18 cellular contexts compared by ENCODE assay signal in genomic region chr1:30768830-30769718, GRCh38. TPM values are rescaled to one million over a fixed set of nuclear protein-coding genes. Genes with fewer than 3 reads are reported as not detected.
DNase-seq lines count a peak whose midpoint lies in the region; ATAC-seq and TF ChIP-seq lines count a peak whose summit lies in the region.
"Had no signal": no experiment of that assay in that cellular context is flagged by ENCODE, and none has a peak within 500 bp of the region (broad histone marks: within the 10 kb centered on the region; RNA-seq: fewer than 3 reads in every experiment).

No MANE protein-coding gene starts in this region.

- no peak overlapping the region for H2AFZ ChIP-seq in SK-N-SH (ENCODE audit: low read depth)

- H3F3A ChIP-seq in SK-N-SH (replicated peaks; ENCODE audit: insufficient read depth), result no peaks in the 10 kb centered on the region

- no peaks in the 10 kb centered on the region for H3K9me2 ChIP-seq in SK-N-SH

- H3K4me3 ChIP-seq in SK-N-SH (ENCODE audit: low read depth in 2 of 2, low read length in 1 of 2) (no peak overlapping the region), fibroblast of villous mesenchyme (ENCODE audit: low read depth, low read length) (no peak overlapping the region)

- TF ChIP-seq EP300 in SK-N-SH (IDR thresholded peaks at IDR 0.05; ENCODE audit: borderline replicate concordance in 1 of 2, low read depth in 1 of 2, low read length in 1 of 2), result no peak

- H3K27ac Mint-ChIP-seq in progenitor cell of endocrine pancreas, result peak overlapping the region; percentile 11
- H3K27ac Mint-ChIP-seq: IgD-negative memory B cell had no signal

- H3K4me1 Mint-ChIP-seq in progenitor cell of endocrine pancreas (ENCODE audit: low read depth), result no peaks in the 10 kb centered on the region

- no peak for ATAC-seq in SK-N-SH treated with all-trans-retinoic acid at 6 μM for 48 hours
- ATAC-seq: left colon had no signal

- 86% methylated on average over 19 of the region's 20 CpGs for WGBS in SK-N-SH (ENCODE audit: low lambda C conversion rate)

- TF ChIP-seq RAD21 in SK-N-SH (IDR thresholded peaks at IDR 0.05; ENCODE audit: low read length), result no peak

- TF ChIP-seq CTCF in SK-N-SH (IDR thresholded peaks at IDR 0.05), result no peak
- TF ChIP-seq CTCF in fibroblast of villous mesenchyme (IDR thresholded peaks at IDR 0.05; ENCODE audit: insufficient read depth, low read depth, low read length), result no peak
- TF ChIP-seq CTCF in progenitor cell of endocrine pancreas (IDR thresholded peaks at IDR 0.05; ENCODE audit: unreplicated experiment), result no peak

- no peak overlapping the region for H3K4me2 ChIP-seq in SK-N-SH

- H3K4me1 ChIP-seq in SK-N-SH (ENCODE audit: control insufficient read depth in 1 of 2, insufficient read depth in 2 of 2, low read depth in 1 of 2, low read length in 1 of 2), result peaks cover 0 to 6% of the 10 kb centered on the region in 2 experiments; a peak in 1 of 4 replicates

- H3K27me3 Mint-ChIP-seq in progenitor cell of endocrine pancreas, result peaks cover 39% of the 10 kb centered on the region
- H3K27me3 Mint-ChIP-seq: central memory CD8-positive, alpha-beta T cell; IgD-negative memory B cell; natural killer cell treated with Interleukin-12 subunit alpha and Interleukin-12 subunit beta and Interleukin-15 and Interleukin-18, amount 100 ng/mL, for 72 hours had no signal

- no peaks in the 10 kb centered on the region for H4K20me1 ChIP-seq in SK-N-SH (ENCODE audit: insufficient read depth)

- POLR2A ChIA-PET in SK-N-SH (lab: Yijun Ruan, JAX), result interaction anchor here (1.1 kb wide), 1 partner anchor 15 kb away, joined by 3 read pairs; no protein-coding TSS in a partner anchor

- no peaks in the 10 kb centered on the region for H3K27me3 ChIP-seq in SK-N-SH (ENCODE audit: insufficient read depth)

- no peak overlapping the region for H3K9ac ChIP-seq in SK-N-SH

- CTCF ChIA-PET in SK-N-SH (lab: Yijun Ruan, JAX), result interaction anchor here (0.7 to 2.1 kb wide), 4 partner anchors 11 to 50 kb away, joined by 3 to 14 read pairs (median 10); no protein-coding TSS in a partner anchor

- H3K9me3 Mint-ChIP-seq in progenitor cell of endocrine pancreas (ENCODE audit: low read depth), result no peaks in the 10 kb centered on the region
- H3K9me3 Mint-ChIP-seq: central memory CD8-positive, alpha-beta T cell; IgD-negative memory B cell; natural killer cell treated with Interleukin-12 subunit alpha and Interleukin-12 subunit beta and Interleukin-15 and Interleukin-18, amount 100 ng/mL, for 72 hours had no signal

- no peaks in the 10 kb centered on the region for H3K79me2 ChIP-seq in SK-N-SH (ENCODE audit: insufficient read depth)

- DNase-seq in SK-N-SH (peak; percentile 75), OCI-M1 (lab: John Stamatoyannopoulos, UW) (peak; percentile 99), fibroblast of villous mesenchyme (ENCODE audit: low read depth) (peak; percentile 77), progenitor cell of endocrine pancreas (ENCODE audit: low spot score, unreplicated experiment) (no peak), superior temporal gyrus (ENCODE audit: extremely low spot score) (no peak), D341Med (ENCODE audit: low spot score) (no peak), putamen (ENCODE audit: low spot score) (no peak)
- DNase-seq: 8988T; activated naive CD4-positive, alpha-beta T cell treated with Interleukin-2 at 50 U/mL for 16 hours; head of caudate nucleus; left colon; NCI-H1694; T1000 had no signal

- H3K9me3 ChIP-seq in SK-N-SH, result no peaks in the 10 kb centered on the region

- no peaks in the 10 kb centered on the region for H3K36me3 Mint-ChIP-seq in progenitor cell of endocrine pancreas (ENCODE audit: insufficient read depth)
- H3K36me3 Mint-ChIP-seq: IgD-negative memory B cell; natural killer cell treated with Interleukin-12 subunit alpha and Interleukin-12 subunit beta and Interleukin-15 and Interleukin-18, amount 100 ng/mL, for 72 hours had no signal

- no peaks in the 10 kb centered on the region for H3K36me3 ChIP-seq in SK-N-SH (replicated peaks in 1 of 2; ENCODE audit: control insufficient read depth in 1 of 2, insufficient read depth in 2 of 2, low read length in 1 of 2)

- no peak overlapping the region; a peak in 1 of 4 replicates for H3K27ac ChIP-seq in SK-N-SH (ENCODE audit: low read depth in 2 of 2, low read length in 1 of 2)

- no peak overlapping the region for H3K4me3 Mint-ChIP-seq in progenitor cell of endocrine pancreas (ENCODE audit: low read depth)
- H3K4me3 Mint-ChIP-seq: central memory CD8-positive, alpha-beta T cell; IgD-negative memory B cell; natural killer cell treated with Interleukin-12 subunit alpha and Interleukin-12 subunit beta and Interleukin-15 and Interleukin-18, amount 100 ng/mL, for 72 hours had no signal

TF ChIP-seq in SK-N-SH, 30 proteins besides CTCF, POLR2A, EP300 and RAD21:
- TF ChIP-seq YY1 (IDR thresholded peaks at IDR 0.05; ENCODE audit: low read depth), result no peak
- TF ChIP-seq GATA2 (CRISPR knock-in tag; IDR thresholded peaks at IDR 0.05), result peak; percentile 27; the same call in 1 of the 2 replicates
TF ChIP-seq in SK-N-SH: peak in this region for 1.

TF ChIP-seq in SK-N-SH treated with all-trans-retinoic acid at 6 μM for 48 hours, 23 proteins besides CTCF, POLR2A, EP300 and RAD21:
- TF ChIP-seq CSRNP3 (CRISPR knock-in tag; IDR thresholded peaks at IDR 0.05) (no peak), RARB (CRISPR knock-in tag; IDR thresholded peaks at IDR 0.05) (no peak), SNAI2 (CRISPR knock-in tag; IDR thresholded peaks at IDR 0.05) (no peak), CREB5 (CRISPR knock-in tag; IDR thresholded peaks at IDR 0.05; ENCODE audit: low read depth) (no peak), ARNTL (CRISPR knock-in tag; IDR thresholded peaks at IDR 0.05; ENCODE audit: borderline replicate concordance, low read depth) (no peak), PPARA (CRISPR knock-in tag; IDR thresholded peaks at IDR 0.05; ENCODE audit: borderline replicate concordance) (no peak), TOX (CRISPR knock-in tag; IDR thresholded peaks at IDR 0.05; ENCODE audit: borderline replicate concordance) (no peak), CSDC2 (CRISPR knock-in tag; IDR thresholded peaks at IDR 0.05) (no peak)
- TF ChIP-seq, protein P1, sequence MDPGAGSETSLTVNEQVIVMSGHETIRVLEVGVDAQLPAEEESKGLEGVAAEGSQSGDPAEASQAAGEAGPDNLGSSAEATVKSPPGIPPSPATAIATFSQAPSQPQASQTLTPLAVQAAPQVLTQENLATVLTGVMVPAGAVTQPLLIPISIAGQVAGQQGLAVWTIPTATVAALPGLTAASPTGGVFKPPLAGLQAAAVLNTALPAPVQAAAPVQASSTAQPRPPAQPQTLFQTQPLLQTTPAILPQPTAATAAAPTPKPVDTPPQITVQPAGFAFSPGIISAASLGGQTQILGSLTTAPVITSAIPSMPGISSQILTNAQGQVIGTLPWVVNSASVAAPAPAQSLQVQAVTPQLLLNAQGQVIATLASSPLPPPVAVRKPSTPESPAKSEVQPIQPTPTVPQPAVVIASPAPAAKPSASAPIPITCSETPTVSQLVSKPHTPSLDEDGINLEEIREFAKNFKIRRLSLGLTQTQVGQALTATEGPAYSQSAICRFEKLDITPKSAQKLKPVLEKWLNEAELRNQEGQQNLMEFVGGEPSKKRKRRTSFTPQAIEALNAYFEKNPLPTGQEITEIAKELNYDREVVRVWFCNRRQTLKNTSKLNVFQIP (CRISPR knock-in tag; IDR thresholded peaks at IDR 0.05; ENCODE audit: borderline replicate concordance, low read depth), result no peak

RNA-seq across cellular contexts. Expression of gene LAPTM5, which starts 11.5 kb away (rescaled TPM):
- polyA plus RNA-seq in SK-N-SH (2012; rRNA removed), result 1.0 and 1.1 TPM in 2 replicates
- polyA plus RNA-seq in SK-N-SH (2012; cell fraction: cytosol; rRNA removed), result 0.85 and 0.89 TPM in 2 replicates
- polyA plus RNA-seq in SK-N-SH (2012; cell fraction: nucleus; rRNA removed), result 0.30 and 0.38 TPM in 2 replicates
- total RNA-seq in fibroblast of villous mesenchyme (not detected in 2 replicates), progenitor cell of endocrine pancreas (0.20 TPM in 1 of 2 replicates, not detected in the other)
- total RNA-seq: NCI-H460 had no signal

RNA-seq across cellular contexts. Expression of gene MATN1, which starts 45.7 kb away (rescaled TPM):
- 0.15 and 0.23 TPM in 2 replicates for polyA plus RNA-seq in SK-N-SH (2012; rRNA removed)
- 0.05 and 0.09 TPM in 2 replicates for polyA plus RNA-seq in SK-N-SH (2012; cell fraction: cytosol; rRNA removed)
- 1.3 and 1.4 TPM in 2 replicates for polyA plus RNA-seq in SK-N-SH (2012; cell fraction: nucleus; rRNA removed)
- not detected in 2 replicates for total RNA-seq in fibroblast of villous mesenchyme
- 0.11 and 0.14 TPM in 2 replicates for total RNA-seq in progenitor cell of endocrine pancreas
- total RNA-seq: left colon had no signal
- polyA plus RNA-seq: IgD-negative memory B cell had no signal

Comparison
In these comparisons a context has a peak if more than half of its experiments do, and no peak if none do; other contexts are left out.
1. DNase-seq: peak in SK-N-SH (single experiment), OCI-M1 (single experiment) and fibroblast of villous mesenchyme (single experiment); none in progenitor cell of endocrine pancreas (single experiment), superior temporal gyrus (single experiment), D341Med (single experiment) and putamen (single experiment).